7 cellular contexts compared by ENCODE assay signal in genomic region chr2:78125042-78125441, GRCh38.
"Had no signal": no experiment of that assay in that cellular context is flagged by ENCODE, and none has a peak within 500 bp of the region (broad histone marks: within the 10 kb centered on the region; RNA-seq: fewer than 3 reads in every experiment).

No MANE protein-coding gene starts in this region.

- H3K9ac ChIP-seq: KMS-11 had no signal

- ATAC-seq: K562 had no signal

- DNase-seq: IMR-90, KBM-7, KG1 had no signal

- H3K4me3 ChIP-seq: K562 had no signal

- FAIRE-seq: HTR-8/SVneo, K562 had no signal

- H3K27ac ChIP-seq: HL-60, KMS-11 had no signal

- H3K4me2 ChIP-seq: KMS-11 had no signal
